ENCODE assay signal across 8 cellular contexts in genomic region chr12:22083167-22083566, GRCh38. TPM values are rescaled to one million over a fixed set of nuclear protein-coding genes. Genes with fewer than 3 reads are reported as not detected.
DNase-seq lines count a peak whose midpoint lies in the region; TF ChIP-seq lines count a peak whose summit lies in the region.

No MANE protein-coding gene starts in this region.

- H3K27ac ChIP-seq in adrenal gland (no peak overlapping the region), hepatocyte (no peak overlapping the region), uterus (no peak overlapping the region)

- H3K4me1 ChIP-seq in adrenal gland (replicated peaks in 1 of 2) (no peaks in the 10 kb centered on the region), hepatocyte (ENCODE audit: insufficient read depth) (no peaks in the 10 kb centered on the region), uterus (no peaks in the 10 kb centered on the region)

- no peak overlapping the region for H2AFZ ChIP-seq in hepatocyte

- H3K79me2 ChIP-seq in hepatocyte, result no peaks in the 10 kb centered on the region

- H3K36me3 ChIP-seq in adrenal gland (replicated peaks in 1 of 2) (no peaks in the 10 kb centered on the region), hepatocyte (replicated peaks; ENCODE audit: insufficient read depth, low read depth) (no peaks in the 10 kb centered on the region), uterus (no peaks in the 10 kb centered on the region)

- H3K9me2 ChIP-seq in hepatocyte (replicated peaks; ENCODE audit: insufficient read depth), result no peaks in the 10 kb centered on the region

- TF ChIP-seq CTCF in adrenal gland (IDR thresholded peaks at IDR 0.05) (peak; percentile 33 to 70 (median 64)), hepatocyte (IDR thresholded peaks at IDR 0.05; ENCODE audit: poor library complexity) (peak; percentile 58), uterus (IDR thresholded peaks at IDR 0.05) (peak; percentile 46 to 66 (median 54))

- H3K27me3 ChIP-seq in adrenal gland, result no peaks in the 10 kb centered on the region
- H3K27me3 ChIP-seq in hepatocyte, result no peaks in the 10 kb centered on the region
- H3K27me3 ChIP-seq in uterus, result no peaks in the 10 kb centered on the region

- no peak overlapping the region for H3K4me2 ChIP-seq in hepatocyte

- DNase-seq in NCI-H2196 (lab: John Stamatoyannopoulos, UW; ENCODE audit: unreplicated experiment), result peak; percentile 51
- no peak for DNase-seq in NCI-H2196 treated with DMSO at 0.1 percent for 48 hours (lab: John Stamatoyannopoulos, UW; ENCODE audit: unreplicated experiment)
- DNase-seq in LoVo (ENCODE audit: low spot score), result peak; percentile 47
- peak in 2 of 7 donors; percentile 28 to 31 for DNase-seq in adrenal gland
- DNase-seq in hepatocyte (ENCODE audit: low spot score), result no peak
- no peak for DNase-seq in uterus
- DNase-seq in NCI-H774 (lab: John Stamatoyannopoulos, UW), result no peak
- DNase-seq in activated T-cell treated with anti-CD3 and anti-CD28 coated beads, Interleukin-2, amount 50 U/mL, for 48 hours, result no peak

- intact Hi-C loops in adrenal gland (cut with DNase I) (loop anchor here in 1 of 2 donors (5.0 kb wide), 1 partner anchor 359 kb away; no protein-coding TSS in a partner anchor), uterus (cut with DNase I; ENCODE audit: low total_unique reads) (no loop called here)

- H3K9me3 ChIP-seq in adrenal gland (replicated peaks in 1 of 3) (no peaks in the 10 kb centered on the region), hepatocyte (ENCODE audit: low read depth) (no peaks in the 10 kb centered on the region), uterus (no peaks in the 10 kb centered on the region)

- H3K4me3 ChIP-seq in adrenal gland, result no peak overlapping the region
- no peak overlapping the region for H3K4me3 ChIP-seq in hepatocyte
- no peak overlapping the region for H3K4me3 ChIP-seq in uterus

- H4K20me1 ChIP-seq in hepatocyte (ENCODE audit: insufficient read depth, poor library complexity, severe bottlenecking), result no peaks in the 10 kb centered on the region

- no peak for TF ChIP-seq POLR2A in adrenal gland (IDR thresholded peaks at IDR 0.05)
- TF ChIP-seq POLR2A in uterus (IDR thresholded peaks at IDR 0.05), result no peak

RNA-seq across cellular contexts. Expression of gene CMAS, which starts 37.1 kb away (rescaled TPM):
- 100 to 1,000 TPM in 2 of 8 donors, 10 to 100 TPM in 6; 45.6 to 116 (median 79.9) TPM for total RNA-seq in adrenal gland
- polyA plus RNA-seq in adrenal gland, result 100 to 1,000 TPM in 1 of 3 donors, 10 to 100 TPM in 2; 33.8 to 162 (median 49.0) TPM
- 53.7 and 57.2 TPM in 2 replicates for total RNA-seq in hepatocyte
- polyA plus RNA-seq in hepatocyte, result 79.9 and 87.3 TPM in 2 replicates
- 10 to 100 TPM; 34.8 to 53.2 (median 39.9) TPM for total RNA-seq in uterus

Comparison
In these comparisons a context has a peak if more than half of its experiments do, and no peak if none do; other contexts are left out.
1. DNase-seq: peak in NCI-H2196 (single experiment) and LoVo (single experiment); none in NCI-H2196 treated with DMSO at 0.1 percent for 48 hours (single experiment), hepatocyte (single experiment), uterus (0 of 2), NCI-H774 (single experiment) and activated T-cell treated with anti-CD3 and anti-CD28 coated beads, Interleukin-2, amount 50 U/mL, for 48 hours (0 of 2).
2. Peak in every context shown above with its lines, with median percentiles within 50 percentile points of each other: CTCF ChIP-seq.